Comparison of ENCODE assay signal across 8 cellular contexts in the genomic region with DNA sequence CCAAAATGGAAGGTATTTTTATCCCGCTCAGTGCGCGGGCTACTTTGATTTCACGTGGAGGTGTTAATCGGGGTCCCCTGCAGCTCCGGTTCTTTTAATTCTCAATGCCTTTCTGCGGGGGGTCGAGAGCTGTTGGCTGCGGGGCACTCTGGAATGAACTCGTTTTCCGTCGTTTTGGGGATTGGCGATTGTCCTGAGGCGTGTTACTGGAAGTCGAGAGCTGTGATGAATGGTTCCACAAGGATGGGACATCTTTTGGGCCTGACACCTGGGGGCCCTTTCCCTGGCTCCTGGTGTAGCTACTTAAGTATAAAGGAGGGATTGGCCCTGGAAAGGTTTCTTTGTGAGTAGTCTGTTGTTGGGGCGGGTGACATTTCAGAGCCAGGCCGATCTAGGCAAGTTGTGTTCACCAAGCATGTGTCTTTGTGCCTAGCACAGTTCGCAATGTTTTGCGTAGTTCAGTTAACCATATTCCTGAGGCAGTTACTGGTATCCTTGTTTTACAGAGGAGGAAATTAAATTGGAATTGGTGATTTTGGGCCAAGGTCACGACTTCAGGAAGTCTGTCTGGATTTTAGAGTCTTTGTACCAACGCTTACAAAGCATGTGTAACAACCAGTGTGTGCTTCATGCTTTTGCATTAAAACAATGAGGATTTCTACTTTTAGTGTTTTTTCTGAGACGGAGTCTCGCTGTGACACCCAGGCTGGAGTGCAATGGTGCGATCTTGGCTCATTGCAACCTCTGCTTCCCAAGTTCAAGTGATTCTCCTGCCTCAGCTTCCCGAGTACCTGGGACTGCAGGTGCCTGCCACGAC. TPM values are rescaled to one million over a fixed set of nuclear protein-coding genes. Genes with fewer than 3 reads are reported as not detected.
DNase-seq lines count a peak whose midpoint lies in the region; ATAC-seq and TF ChIP-seq lines count a peak whose summit lies in the region.

No MANE protein-coding gene starts in this region.

- no peaks in the 10 kb centered on the region for H3K27me3 Mint-ChIP-seq in natural killer cell (ENCODE audit: low read depth in 2 of 2)

- peaks cover 9% of the 10 kb centered on the region for H3K27me3 ChIP-seq in Loucy (ENCODE audit: insufficient read depth, low read length, poor library complexity, severe bottlenecking)

- peaks cover 43% of the 10 kb centered on the region for H3K36me3 ChIP-seq in Loucy (ENCODE audit: insufficient read depth, low read length)

- peak overlapping the region; percentile 98 for H3K9ac ChIP-seq in Loucy (ENCODE audit: low read depth, low read length, poor library complexity, severe bottlenecking)

- H3K9me2 ChIP-seq in Loucy (replicated peaks; ENCODE audit: low read depth, low read length): no peaks in the 10 kb centered on the region

- H2AFZ ChIP-seq in Loucy (ENCODE audit: low read length): no peak overlapping the region

- H3K4me3 ChIP-seq in Loucy (ENCODE audit: low read length, poor library complexity, severe bottlenecking): peak overlapping the region; percentile 83
- H3K4me3 ChIP-seq in choroid plexus epithelial cell (ENCODE audit: low read depth, low read length): peak overlapping the region; percentile 76

- peak overlapping the region; percentile 92 to 98 for H3K27ac Mint-ChIP-seq in natural killer cell

- H3K79me2 ChIP-seq in Loucy (ENCODE audit: insufficient read depth, low read length): peaks cover 53% of the 10 kb centered on the region

- peak overlapping the region; percentile 95 for H3K4me2 ChIP-seq in Loucy (ENCODE audit: low read depth, low read length, poor library complexity, severe bottlenecking)

- H3K9me3 Mint-ChIP-seq in natural killer cell: no peaks in the 10 kb centered on the region

- H3F3A ChIP-seq in Loucy (ENCODE audit: low read depth): peaks cover 16% of the 10 kb centered on the region

- peaks cover 31 to 37% of the 10 kb centered on the region in 2 donors for H3K4me1 Mint-ChIP-seq in natural killer cell

- H3K36me3 Mint-ChIP-seq in natural killer cell: peaks cover 8% of the 10 kb centered on the region

- H3K4me3 Mint-ChIP-seq in natural killer cell: peak overlapping the region; percentile 95

- intact Hi-C loops in natural killer cell (cut with micrococcal nuclease): loop anchor here (5.0 kb wide), 1 partner anchor 389 kb away; a partner anchor contains a TSS
- intact Hi-C loops in head of caudate nucleus (cut with DNase I): no loop called here

- H3K4me1 ChIP-seq in Loucy (ENCODE audit: insufficient read depth, low read length, poor library complexity, severe bottlenecking): peaks cover 18% of the 10 kb centered on the region

- no peaks in the 10 kb centered on the region for H3K9me3 ChIP-seq in Loucy (ENCODE audit: insufficient read depth, low read depth, low read length)

- ATAC-seq in natural killer cell: no peak
- no peak for ATAC-seq in GM18520 (IDR thresholded peaks at IDR 0.05; ENCODE audit: unreplicated experiment)

- H4K20me1 ChIP-seq in Loucy (ENCODE audit: insufficient read depth, low read length, poor library complexity, severe bottlenecking): peaks cover 55% of the 10 kb centered on the region

- DNase-seq in choroid plexus epithelial cell (ENCODE audit: low read depth): no peak
- DNase-seq in natural killer cell: no peak
- no peak for DNase-seq in head of caudate nucleus
- no peak for DNase-seq in NCI-H226
- DNase-seq in inferior parietal cortex (ENCODE audit: extremely low spot score): no peak

- peak overlapping the region; percentile 97 for H3K27ac ChIP-seq in C4-2B

- TF ChIP-seq CTCF in C4-2B (conservative IDR thresholded peaks at IDR 0.05) (no peak), Loucy (conservative IDR thresholded peaks at IDR 0.05; ENCODE audit: low read length) (no peak), choroid plexus epithelial cell (conservative IDR thresholded peaks at IDR 0.05; ENCODE audit: low read depth, low read length) (no peak), natural killer cell (IDR thresholded peaks at IDR 0.05) (no peak)

RNA-seq across cellular contexts. Expression of a gene that starts 0.8 kb away (rescaled TPM):
- total RNA-seq in natural killer cell: 1,000 to 10,000 TPM; 1,881 to 2,284 (median 2,283) TPM

RNA-seq across cellular contexts. Expression of a gene that starts 8.0 kb away (rescaled TPM):
- 1,000 to 10,000 TPM; 1,427 to 1,714 (median 1,549) TPM for total RNA-seq in natural killer cell

RNA-seq across cellular contexts. Expression of a gene that starts 14.2 kb away (rescaled TPM):
- 10 to 100 TPM; 44.7 to 65.7 (median 64.8) TPM for total RNA-seq in natural killer cell

RNA-seq across cellular contexts. Expression of a gene that starts 24.2 kb away (rescaled TPM):
- total RNA-seq in natural killer cell: 10 to 100 TPM; 13.5 to 39.2 (median 19.9) TPM

RNA-seq across cellular contexts. Expression of a gene that starts 35.2 kb away (rescaled TPM):
- total RNA-seq in natural killer cell: 10 to 100 TPM; 39.9 to 43.2 (median 41.4) TPM
